Comparison of ENCODE assay signal across 18 cellular contexts in genomic region chr1:179101566-179101965, GRCh38. TPM values are rescaled to one million over a fixed set of nuclear protein-coding genes. Genes with fewer than 3 reads are reported as not detected.
A peak's percentile ranks its signal among the peaks of the same experiment; 100 is the strongest.
DNase-seq lines count a peak whose midpoint lies in the region; ATAC-seq and TF ChIP-seq lines count a peak whose summit lies in the region.
"Had no signal": no experiment of that assay in that cellular context is flagged by ENCODE, and none has a peak within 500 bp of the region (broad histone marks: within the 10 kb centered on the region; RNA-seq: fewer than 3 reads in every experiment).

No MANE protein-coding gene starts in this region.

- in situ Hi-C loops in GM23248 (cut with MboI): no loop called here

- no peaks in the 10 kb centered on the region for H3K27me3 ChIP-seq in GM23248 (replicated peaks; ENCODE audit: insufficient read depth)
- H3K27me3 ChIP-seq in osteoblast (ENCODE audit: insufficient read depth, low read length): no peaks in the 10 kb centered on the region
- no peaks in the 10 kb centered on the region for H3K27me3 ChIP-seq in sigmoid colon
- H3K27me3 ChIP-seq: BLaER1 treated with 17β-estradiol and CSF1 and Interleukin-3, amounts not matched to agents 10 nM and 100 nM had no signal

- no peak for TF ChIP-seq EP300 in sigmoid colon (IDR thresholded peaks at IDR 0.05)

- H3K4me2 ChIP-seq in GM23248 (ENCODE audit: unreplicated experiment) (no peak overlapping the region), osteoblast (ENCODE audit: insufficient read depth, low read length) (no peak overlapping the region)
- H3K4me2 ChIP-seq: A549 had no signal

- no peak for ATAC-seq in central memory CD8-positive, alpha-beta T cell (replicated peaks; ENCODE audit: extremely low read depth, poor library complexity, severe bottlenecking)
- ATAC-seq: A549; CD8-positive, alpha-beta T cell had no signal

- H3K27ac ChIP-seq in GM23248 (no peak overlapping the region), osteoblast (ENCODE audit: low read depth, low read length) (no peak overlapping the region), sigmoid colon (no peak overlapping the region)
- H3K27ac ChIP-seq: 22Rv1; A549; BLaER1 treated with 17β-estradiol and CSF1 and Interleukin-3, amounts not matched to agents 10 nM and 100 nM; C4-2B had no signal

- H3F3A ChIP-seq in GM23248 (ENCODE audit: insufficient read depth): peaks cover 76% of the 10 kb centered on the region

- DNase-seq in GM23248 (peak; percentile 46), osteoblast (ENCODE audit: insufficient read length, low spot score, missing footprints) (peak; percentile 88), sigmoid colon (peak; percentile 15), mesenteric fat pad (ENCODE audit: low spot score) (no peak), globus pallidus (ENCODE audit: low spot score) (no peak), NCI-H82 (lab: John Stamatoyannopoulos, UW) (no peak)
- no peak for DNase-seq in central memory CD8-positive, alpha-beta T cell (ENCODE audit: low spot score in 2 of 2)
- DNase-seq: AML-193; Caco-2; Calu3; CD4-positive, alpha-beta T cell; CD8-positive, alpha-beta T cell; GF-D8 had no signal

- intact Hi-C loops in sigmoid colon (cut with DNase I): no loop called here

- WGBS in GM23248 (ENCODE audit: low coverage in 1 of 2, low lambda C conversion rate in 2 of 2, missing lambda C conversion rate in 2 of 2), 2 experiments: 91 to 95% methylated on average over 4 of the region's 4 CpGs
- WGBS in sigmoid colon, 2 donors: 96 to 97% methylated on average over 4 of the region's 4 CpGs

- H3K79me2 ChIP-seq in GM23248 (ENCODE audit: insufficient read depth) (peaks cover 82% of the 10 kb centered on the region), osteoblast (ENCODE audit: insufficient read depth, low read length) (peaks cover 71% of the 10 kb centered on the region)

- no peak overlapping the region for H3K4me3 Mint-ChIP-seq in central memory CD8-positive, alpha-beta T cell
- H3K4me3 Mint-ChIP-seq: B cell; CD4-positive, alpha-beta T cell; CD8-positive, alpha-beta T cell had no signal

- TF ChIP-seq POLR2A in sigmoid colon (IDR thresholded peaks at IDR 0.05): no peak

- no peaks in the 10 kb centered on the region for H3K27me3 Mint-ChIP-seq in central memory CD8-positive, alpha-beta T cell
- H3K27me3 Mint-ChIP-seq: B cell; CD4-positive, alpha-beta T cell had no signal

- H2AFZ ChIP-seq in GM23248 (no peak overlapping the region), osteoblast (ENCODE audit: low read length) (no peak overlapping the region)

- H3K9me3 Mint-ChIP-seq in central memory CD8-positive, alpha-beta T cell: no peaks in the 10 kb centered on the region
- H3K9me3 Mint-ChIP-seq: CD4-positive, alpha-beta T cell; CD8-positive, alpha-beta T cell had no signal

- H3K36me3 Mint-ChIP-seq in central memory CD8-positive, alpha-beta T cell (ENCODE audit: insufficient read depth): peaks cover 10% of the 10 kb centered on the region

- H3K9me2 ChIP-seq in GM23248 (ENCODE audit: insufficient read depth): no peaks in the 10 kb centered on the region

- no peaks in the 10 kb centered on the region for H3K4me1 Mint-ChIP-seq in central memory CD8-positive, alpha-beta T cell
- H3K4me1 Mint-ChIP-seq: B cell had no signal

- H3K27ac Mint-ChIP-seq in central memory CD8-positive, alpha-beta T cell (ENCODE audit: low read depth): peak overlapping the region; percentile 46
- H3K27ac Mint-ChIP-seq: B cell; CD4-positive, alpha-beta T cell; CD8-positive, alpha-beta T cell had no signal

- H3K36me3 ChIP-seq in GM23248 (ENCODE audit: low read depth): peaks cover 80% of the 10 kb centered on the region
- H3K36me3 ChIP-seq in osteoblast (ENCODE audit: insufficient read depth, low read length): peaks cover 80% of the 10 kb centered on the region
- peaks cover 0 to 23% (median 4%) of the 10 kb centered on the region in 4 donors for H3K36me3 ChIP-seq in sigmoid colon

- TF ChIP-seq CTCF in osteoblast (IDR thresholded peaks at IDR 0.05; ENCODE audit: extremely low read depth, low read depth, low read length) (no peak), sigmoid colon (IDR thresholded peaks at IDR 0.05) (no peak)

- no peak overlapping the region for H3K9ac ChIP-seq in GM23248
- H3K9ac ChIP-seq: BLaER1 treated with 17β-estradiol and CSF1 and Interleukin-3, amounts not matched to agents 10 nM and 100 nM had no signal

- no peaks in the 10 kb centered on the region for H4K20me1 ChIP-seq in GM23248 (ENCODE audit: insufficient read depth)
- peaks cover 15% of the 10 kb centered on the region for H4K20me1 ChIP-seq in osteoblast (ENCODE audit: insufficient read depth, low read length)
- H4K20me1 ChIP-seq: BLaER1 treated with 17β-estradiol and CSF1 and Interleukin-3, amounts not matched to agents 10 nM and 100 nM had no signal

- H3K4me3 ChIP-seq in GM23248 (no peak overlapping the region), osteoblast (ENCODE audit: insufficient read depth, low read length) (no peak overlapping the region), sigmoid colon (no peak overlapping the region)
- H3K4me3 ChIP-seq: A549; BLaER1 treated with 17β-estradiol and CSF1 and Interleukin-3, amounts not matched to agents 10 nM and 100 nM had no signal

- H3K9me3 ChIP-seq in GM23248 (ENCODE audit: low read depth) (no peaks in the 10 kb centered on the region), osteoblast (ENCODE audit: low read depth, low read length) (no peaks in the 10 kb centered on the region), sigmoid colon (no peaks in the 10 kb centered on the region)
- H3K9me3 ChIP-seq: A549; BLaER1 treated with 17β-estradiol and CSF1 and Interleukin-3, amounts not matched to agents 10 nM and 100 nM; Caco-2 had no signal

- H3K4me1 ChIP-seq in GM23248 (ENCODE audit: insufficient read depth) (no peaks in the 10 kb centered on the region), osteoblast (ENCODE audit: insufficient read depth, low read length) (peaks cover 3% of the 10 kb centered on the region), sigmoid colon (peaks cover 0 to 9% (median 0%) of the 10 kb centered on the region in 4 donors)
- H3K4me1 ChIP-seq: A549, Caco-2 had no signal

RNA-seq across cellular contexts. Expression of gene TOR3A, which starts 19.7 kb away (rescaled TPM):
- 44.8 and 45.5 TPM in 2 replicates for total RNA-seq in GM23248 (2014; rRNA removed; shearing (Covaris generic))
- polyA plus RNA-seq in GM23248 (2016; fragmentation: Nextera tagmentation; extraction: Ambion mirVana) (22.2 and 25.1 TPM in 2 replicates), sigmoid colon (10 to 100 TPM in 2 of 3 donors, 1 to 10 TPM in 1; 8.3 to 37.1 (median 12.0) TPM)
- total RNA-seq in osteoblast (34.2 and 44.2 TPM in 2 replicates), sigmoid colon (10 to 100 TPM; 38.8 to 53.5 (median 39.9) TPM), mesenteric fat pad (22.3 TPM)

Comparison
In these comparisons a context has a peak if more than half of its experiments do, and no peak if none do; other contexts are left out.
1. DNase-seq: peak in GM23248 (single experiment), osteoblast (single experiment) and sigmoid colon (single experiment); none in central memory CD8-positive, alpha-beta T cell (0 of 2), mesenteric fat pad (single experiment), globus pallidus (single experiment) and NCI-H82 (single experiment).